ENCODE assay signal across 10 cellular contexts in genomic region chr4:147863111-147863747, GRCh38.
DNase-seq lines count a peak whose midpoint lies in the region; ATAC-seq and TF ChIP-seq lines count a peak whose summit lies in the region.
"Had no signal": no experiment of that assay in that cellular context is flagged by ENCODE, and none has a peak within 500 bp of the region (broad histone marks: within the 10 kb centered on the region; RNA-seq: fewer than 3 reads in every experiment).

No MANE protein-coding gene starts in this region.

- TF ChIP-seq POLR2A in sigmoid colon (IDR thresholded peaks at IDR 0.05) (no peak), Peyer's patch (IDR thresholded peaks at IDR 0.05) (no peak)

- 44 to 51% methylated on average over 3 of the region's 3 CpGs for WGBS in sigmoid colon, 2 donors

- ATAC-seq in GM18867 (IDR thresholded peaks at IDR 0.05; ENCODE audit: unreplicated experiment), result peak; percentile 64
- ATAC-seq in HG02678 (IDR thresholded peaks at IDR 0.05; ENCODE audit: unreplicated experiment), result peak; percentile 50
- ATAC-seq: HCT116 had no signal

- H3K4me1 ChIP-seq in sigmoid colon (peaks cover 0 to 76% (median 58%) of the 10 kb centered on the region in 4 donors), Peyer's patch (no peaks in the 10 kb centered on the region)

- H3K27me3 ChIP-seq in WERI-Rb-1 (ENCODE audit: insufficient read depth, low read depth, severe bottlenecking) (no peaks in the 10 kb centered on the region), sigmoid colon (no peaks in the 10 kb centered on the region), Peyer's patch (no peaks in the 10 kb centered on the region)

- H3K4me3 ChIP-seq in WERI-Rb-1 (ENCODE audit: low read depth, low read length) (no peak overlapping the region), sigmoid colon (no peak overlapping the region), Peyer's patch (no peak overlapping the region)

- intact Hi-C loops in sigmoid colon (cut with DNase I), result no loop called here

- H3K36me3 ChIP-seq in WERI-Rb-1 (peaks cover 40% of the 10 kb centered on the region), sigmoid colon (peaks cover 0 to 21% (median 3%) of the 10 kb centered on the region in 4 donors), Peyer's patch (no peaks in the 10 kb centered on the region)

- 0 out of 2 replicates have a peak, but pooled peaks have one; percentile 4 for TF ChIP-seq CTCF in WERI-Rb-1 (IDR thresholded peaks at IDR 0.05; ENCODE audit: low read depth, low read length)
- TF ChIP-seq CTCF in sigmoid colon (IDR thresholded peaks at IDR 0.05), result no peak
- no peak for TF ChIP-seq CTCF in GM20000 (IDR thresholded peaks at IDR 0.05; ENCODE audit: extremely low read depth, missing control alignments)
- TF ChIP-seq CTCF in Peyer's patch (IDR thresholded peaks at IDR 0.05), result no peak

- H3K9me3 ChIP-seq in WERI-Rb-1 (ENCODE audit: severe bottlenecking) (no peaks in the 10 kb centered on the region), sigmoid colon (no peaks in the 10 kb centered on the region), Peyer's patch (no peaks in the 10 kb centered on the region)

- no peak for TF ChIP-seq EP300 in sigmoid colon (IDR thresholded peaks at IDR 0.05)

- H3K27ac ChIP-seq in WERI-Rb-1, result no peak overlapping the region
- H3K27ac ChIP-seq in sigmoid colon, result peak overlapping the region; percentile 45 to 81 (median 70)
- no peak overlapping the region for H3K27ac ChIP-seq in Peyer's patch

- no peak for DNase-seq in WERI-Rb-1
- DNase-seq in sigmoid colon, result no peak
- DNase-seq in GM20000 (ENCODE audit: low spot score), result no peak
- DNase-seq in NCI-H2029 treated with DMSO at 0.1 percent for 48 hours (lab: John Stamatoyannopoulos, UW), result no peak
- no peak for DNase-seq in Peyer's patch
- DNase-seq: mammary epithelial cell; NK-92 treated with Interleukin-12 subunit alpha and Interleukin-12 subunit beta, amount 100 ng/mL, for 24 hours had no signal

Comparison
In these comparisons a context has a peak if more than half of its experiments do, and no peak if none do; other contexts are left out.
1. H3K27ac ChIP-seq: peak in sigmoid colon (4 of 4); none in WERI-Rb-1 (single experiment) and Peyer's patch (0 of 4).